Comparison of ENCODE assay signal across 19 cellular contexts in the genomic region with DNA sequence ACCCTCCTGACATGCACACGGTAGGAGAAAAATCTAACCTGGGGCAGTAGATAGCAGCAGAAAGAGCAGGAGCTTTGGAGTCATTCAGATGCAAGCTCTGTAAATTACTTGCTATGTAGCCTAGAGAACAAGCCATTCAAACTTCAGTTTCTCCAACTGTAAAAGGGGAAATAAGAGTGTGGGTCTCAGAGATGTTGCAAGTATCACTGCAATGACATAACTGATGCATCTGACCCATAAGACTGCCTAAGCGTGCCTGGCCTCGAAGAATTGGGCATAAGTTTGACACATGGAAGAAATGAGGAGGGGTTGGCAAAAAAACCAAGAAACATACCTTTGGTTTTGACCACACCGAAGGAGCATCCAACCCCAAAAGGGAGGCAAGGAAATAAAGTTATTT. TPM values are rescaled to one million over a fixed set of nuclear protein-coding genes. Genes with fewer than 3 reads are reported as not detected.
DNase-seq lines count a peak whose midpoint lies in the region; ATAC-seq and TF ChIP-seq lines count a peak whose summit lies in the region.
"Had no signal": no experiment of that assay in that cellular context is flagged by ENCODE, and none has a peak within 500 bp of the region (broad histone marks: within the 10 kb centered on the region; RNA-seq: fewer than 3 reads in every experiment).

No MANE protein-coding gene starts in this region.

- intact Hi-C loops in natural killer cell (cut with micrococcal nuclease) (no loop called here), heart right ventricle (cut with DNase I) (no loop called here), dorsolateral prefrontal cortex (cut with DNase I) (loop anchor here in 1 of 2 donors (10.0 kb wide), 1 partner anchor 53 kb away; a partner anchor contains a TSS)
- intact Hi-C loops in activated T-helper 2 cell treated with anti-CD3 and anti-CD28 coated beads, Interferon-gamma antibody, Interleukin-2, Interleukin-4, amounts not matched to agents 10 μg/mL and 5 μg/mL and 100 μg/mL, durations not matched to agents 14 hours and 24 hours and 36 hours (cut with micrococcal nuclease): no loop called here
- intact Hi-C loops in activated CD4-positive, alpha-beta T cell treated with anti-CD3 and anti-CD28 coated beads for 36 hours (cut with DNase I, micrococcal nuclease): no loop called here

- peaks cover 0 to 83% (median 2%) of the 10 kb centered on the region in 9 donors for H3K36me3 ChIP-seq in heart right ventricle
- H3K36me3 ChIP-seq: prostate gland had no signal

- POLR2A ChIA-PET in activated CD4-positive, alpha-beta T cell treated with anti-CD3 and anti-CD28 coated beads for 36 hours (lab: Charles Lee): no interaction called here

- peaks cover 61 to 67% of the 10 kb centered on the region in 2 donors for H3K4me1 Mint-ChIP-seq in natural killer cell treated with Interleukin-12 subunit alpha and Interleukin-12 subunit beta and Interleukin-15 and Interleukin-18, amount 100 ng/mL, for 72 hours (ENCODE audit: low read depth in 2 of 2)
- peaks cover 40 to 47% of the 10 kb centered on the region in 2 donors for H3K4me1 Mint-ChIP-seq in natural killer cell
- peaks cover 64% of the 10 kb centered on the region for H3K4me1 Mint-ChIP-seq in activated T-helper 2 cell treated with anti-CD3 and anti-CD28 coated beads, Interferon-gamma antibody, Interleukin-2, Interleukin-4, amounts not matched to agents 10 μg/mL and 5 μg/mL and 100 μg/mL, durations not matched to agents 14 hours and 24 hours and 36 hours (ENCODE audit: low read depth)
- H3K4me1 Mint-ChIP-seq in activated CD4-positive, alpha-beta T cell treated with anti-CD3 and anti-CD28 coated beads for 36 hours: peaks cover 67% of the 10 kb centered on the region

- 86 to 93% methylated on average over 4 of the region's 4 CpGs for WGBS in heart right ventricle, 2 donors

- H3K27me3 ChIP-seq in heart right ventricle (no peaks in the 10 kb centered on the region), dorsolateral prefrontal cortex (no peaks in the 10 kb centered on the region)
- H3K27me3 ChIP-seq: BE2C, SJSA1 had no signal

- H3K4me1 ChIP-seq in heart right ventricle: peaks cover 3 to 74% (median 58%) of the 10 kb centered on the region in 9 donors
- H3K4me1 ChIP-seq: BE2C, prostate gland had no signal

- H3K27me3 Mint-ChIP-seq in natural killer cell treated with Interleukin-12 subunit alpha and Interleukin-12 subunit beta and Interleukin-15 and Interleukin-18, amount 100 ng/mL, for 72 hours: no peaks in the 10 kb centered on the region
- H3K27me3 Mint-ChIP-seq in natural killer cell (ENCODE audit: low read depth in 2 of 2): no peaks in the 10 kb centered on the region
- no peaks in the 10 kb centered on the region for H3K27me3 Mint-ChIP-seq in activated T-helper 2 cell treated with anti-CD3 and anti-CD28 coated beads, Interferon-gamma antibody, Interleukin-2, Interleukin-4, amounts not matched to agents 10 μg/mL and 5 μg/mL and 100 μg/mL, durations not matched to agents 14 hours and 24 hours and 36 hours (ENCODE audit: low read depth)
- no peaks in the 10 kb centered on the region for H3K27me3 Mint-ChIP-seq in activated CD4-positive, alpha-beta T cell treated with anti-CD3 and anti-CD28 coated beads for 36 hours
- H3K27me3 Mint-ChIP-seq: activated CD4-positive, alpha-beta T cell treated with anti-CD3 and anti-CD28 coated beads, Interleukin-2, amount 10 ng/mL, durations not matched to agents 24 days and 14 days had no signal

- peak overlapping the region; percentile 85 for H3K4me3 Mint-ChIP-seq in natural killer cell treated with Interleukin-12 subunit alpha and Interleukin-12 subunit beta and Interleukin-15 and Interleukin-18, amount 100 ng/mL, for 72 hours
- H3K4me3 Mint-ChIP-seq in natural killer cell: no peak overlapping the region
- H3K4me3 Mint-ChIP-seq in activated T-helper 2 cell treated with anti-CD3 and anti-CD28 coated beads, Interferon-gamma antibody, Interleukin-2, Interleukin-4, amounts not matched to agents 10 μg/mL and 5 μg/mL and 100 μg/mL, durations not matched to agents 14 hours and 24 hours and 36 hours (ENCODE audit: low read depth): no peak overlapping the region
- no peak overlapping the region for H3K4me3 Mint-ChIP-seq in activated CD4-positive, alpha-beta T cell treated with anti-CD3 and anti-CD28 coated beads for 36 hours

- no peak for DNase-seq in natural killer cell treated with Interleukin-12 subunit alpha and Interleukin-12 subunit beta and Interleukin-15 and Interleukin-18, amount 100 ng/mL, for 72 hours (ENCODE audit: low spot score)
- DNase-seq in natural killer cell (no peak), NOMO-1 treated with DMSO at 0.1 percent for 48 hours (lab: John Stamatoyannopoulos, UW; ENCODE audit: unreplicated experiment) (peak; percentile 79), heart right ventricle (no peak), NCI-H2107 treated with DMSO at 0.1 percent for 48 hours (lab: John Stamatoyannopoulos, UW; ENCODE audit: unreplicated experiment) (no peak), dorsolateral prefrontal cortex (no peak)
- no peak for DNase-seq in activated T-helper 2 cell treated with anti-CD3 and anti-CD28 coated beads, Interferon-gamma antibody, Interleukin-2, Interleukin-4, amounts not matched to agents 10 μg/mL and 5 μg/mL and 100 μg/mL, durations not matched to agents 14 hours and 24 hours and 36 hours (ENCODE audit: low spot score)
- no peak for DNase-seq in activated CD4-positive, alpha-beta T cell treated with anti-CD3 and anti-CD28 coated beads for 36 hours
- DNase-seq: activated CD4-positive, alpha-beta T cell treated with anti-CD3 and anti-CD28 coated beads, Interleukin-2, amount 10 ng/mL, durations not matched to agents 24 days and 14 days; activated T-cell treated with anti-CD3 and anti-CD28 coated beads, Interleukin-2, amount 50 U/mL, for 48 hours; BE2C; caudate nucleus; H7; NCI-H1105; stimulated activated CD8-positive, alpha-beta memory T cell treated with anti-CD3 and anti-CD28 coated beads, Interleukin-4, amount 100 ng/mL, for 48 hours; T-helper 2 cell had no signal

- CTCF ChIA-PET in activated CD4-positive, alpha-beta T cell treated with anti-CD3 and anti-CD28 coated beads for 36 hours (lab: Charles Lee): interaction anchor here (0.8 to 1.2 kb wide), 2 partner anchors 38 to 57 kb away, joined by 3 to 4 read pairs; no protein-coding TSS in a partner anchor

- H3K9me3 Mint-ChIP-seq in natural killer cell treated with Interleukin-12 subunit alpha and Interleukin-12 subunit beta and Interleukin-15 and Interleukin-18, amount 100 ng/mL, for 72 hours: no peaks in the 10 kb centered on the region
- no peaks in the 10 kb centered on the region for H3K9me3 Mint-ChIP-seq in natural killer cell
- H3K9me3 Mint-ChIP-seq in activated T-helper 2 cell treated with anti-CD3 and anti-CD28 coated beads, Interferon-gamma antibody, Interleukin-2, Interleukin-4, amounts not matched to agents 10 μg/mL and 5 μg/mL and 100 μg/mL, durations not matched to agents 14 hours and 24 hours and 36 hours: no peaks in the 10 kb centered on the region
- no peaks in the 10 kb centered on the region for H3K9me3 Mint-ChIP-seq in activated CD4-positive, alpha-beta T cell treated with anti-CD3 and anti-CD28 coated beads for 36 hours (ENCODE audit: low read depth)
- H3K9me3 Mint-ChIP-seq: activated CD4-positive, alpha-beta T cell treated with anti-CD3 and anti-CD28 coated beads, Interleukin-2, amount 10 ng/mL, durations not matched to agents 24 days and 14 days; activated naive CD4-positive, alpha-beta T cell treated with anti-CD3 and anti-CD28 coated beads, Interleukin-2, amount 50 U/mL, for 72 hours had no signal

- H3K27ac Mint-ChIP-seq in natural killer cell treated with Interleukin-12 subunit alpha and Interleukin-12 subunit beta and Interleukin-15 and Interleukin-18, amount 100 ng/mL, for 72 hours: peak overlapping the region; percentile 44 to 74
- H3K27ac Mint-ChIP-seq in natural killer cell: no peak overlapping the region
- peak overlapping the region; percentile 43 for H3K27ac Mint-ChIP-seq in activated T-helper 2 cell treated with anti-CD3 and anti-CD28 coated beads, Interferon-gamma antibody, Interleukin-2, Interleukin-4, amounts not matched to agents 10 μg/mL and 5 μg/mL and 100 μg/mL, durations not matched to agents 14 hours and 24 hours and 36 hours
- H3K27ac Mint-ChIP-seq in activated CD4-positive, alpha-beta T cell treated with anti-CD3 and anti-CD28 coated beads for 36 hours: no peak overlapping the region
- H3K27ac Mint-ChIP-seq: activated CD4-positive, alpha-beta T cell treated with anti-CD3 and anti-CD28 coated beads, Interleukin-2, amount 10 ng/mL, durations not matched to agents 24 days and 14 days had no signal

- ATAC-seq in natural killer cell treated with Interleukin-12 subunit alpha and Interleukin-12 subunit beta and Interleukin-15 and Interleukin-18, amount 100 ng/mL, for 72 hours: no peak
- ATAC-seq in natural killer cell (no peak), heart right ventricle (no peak)
- no peak for ATAC-seq in activated CD4-positive, alpha-beta T cell treated with anti-CD3 and anti-CD28 coated beads for 36 hours
- ATAC-seq: activated naive CD4-positive, alpha-beta T cell treated with anti-CD3 and anti-CD28 coated beads, Interleukin-2, amount 50 U/mL, for 72 hours had no signal

- H3K27ac ChIP-seq in heart right ventricle (no peak overlapping the region), dorsolateral prefrontal cortex (no peak overlapping the region)
- H3K27ac ChIP-seq: prostate gland, SJSA1 had no signal

- H3K9me3 ChIP-seq in heart right ventricle: no peaks in the 10 kb centered on the region
- H3K9me3 ChIP-seq: BE2C, prostate gland, SJSA1 had no signal

- TF ChIP-seq CTCF in natural killer cell (IDR thresholded peaks at IDR 0.05) (no peak), heart right ventricle (IDR thresholded peaks at IDR 0.05) (no peak), dorsolateral prefrontal cortex (IDR thresholded peaks at IDR 0.05 in 54 of 56, conservative IDR thresholded peaks at IDR 0.05 in 2 of 56; ENCODE audit: low read depth in 1 of 56, partially characterized antibody in 56 of 56) (no peak)

- H3K4me3 ChIP-seq in heart right ventricle (no peak overlapping the region), dorsolateral prefrontal cortex (no peak overlapping the region)
- H3K4me3 ChIP-seq: prostate gland, SJSA1 had no signal

- peaks cover 45% of the 10 kb centered on the region for H3K36me3 Mint-ChIP-seq in natural killer cell treated with Interleukin-12 subunit alpha and Interleukin-12 subunit beta and Interleukin-15 and Interleukin-18, amount 100 ng/mL, for 72 hours
- H3K36me3 Mint-ChIP-seq in natural killer cell: no peaks in the 10 kb centered on the region
- peaks cover 78% of the 10 kb centered on the region for H3K36me3 Mint-ChIP-seq in activated T-helper 2 cell treated with anti-CD3 and anti-CD28 coated beads, Interferon-gamma antibody, Interleukin-2, Interleukin-4, amounts not matched to agents 10 μg/mL and 5 μg/mL and 100 μg/mL, durations not matched to agents 14 hours and 24 hours and 36 hours (ENCODE audit: low read depth)
- peaks cover 73% of the 10 kb centered on the region for H3K36me3 Mint-ChIP-seq in activated CD4-positive, alpha-beta T cell treated with anti-CD3 and anti-CD28 coated beads for 36 hours (ENCODE audit: low read depth)

RNA-seq across cellular contexts. Expression of a gene that starts 5.2 kb away (rescaled TPM):
- total RNA-seq in natural killer cell treated with Interleukin-12 subunit alpha and Interleukin-12 subunit beta and Interleukin-15 and Interleukin-18, amount 100 ng/mL, for 72 hours: 100 to 1,000 TPM; 379 to 475 TPM
- total RNA-seq in natural killer cell (10 to 100 TPM; 64.8 to 94.0 (median 67.1) TPM), heart right ventricle (100 to 1,000 TPM in 9 of 10 donors, 10 to 100 TPM in 1; 93.3 to 154 (median 111) TPM), dorsolateral prefrontal cortex (100 to 1,000 TPM in 6 of 120 experiments, 10 to 100 TPM in 114; 59.4 to 114 (median 81.1) TPM)
- total RNA-seq in activated T-helper 2 cell treated with anti-CD3 and anti-CD28 coated beads, Interferon-gamma antibody, Interleukin-2, Interleukin-4, amounts not matched to agents 10 μg/mL and 5 μg/mL and 100 μg/mL, durations not matched to agents 14 hours and 24 hours and 36 hours: 349 TPM in 2 replicates
- 100 to 1,000 TPM; 386 to 464 TPM for total RNA-seq in activated CD4-positive, alpha-beta T cell treated with anti-CD3 and anti-CD28 coated beads for 36 hours
- polyA plus RNA-seq in heart right ventricle: 100 to 1,000 TPM; 175 to 305 TPM

RNA-seq across cellular contexts. Expression of a gene that starts 49.4 kb away (rescaled TPM):
- total RNA-seq in natural killer cell treated with Interleukin-12 subunit alpha and Interleukin-12 subunit beta and Interleukin-15 and Interleukin-18, amount 100 ng/mL, for 72 hours: 1 to 10 TPM; 2.4 to 4.4 TPM
- total RNA-seq in natural killer cell (1 to 10 TPM; 1.9 to 5.1 (median 4.1) TPM), heart right ventricle (1 to 10 TPM; 1.5 to 6.9 (median 3.1) TPM), dorsolateral prefrontal cortex (10 to 100 TPM; 22.5 to 68.9 (median 42.9) TPM)
- total RNA-seq in activated T-helper 2 cell treated with anti-CD3 and anti-CD28 coated beads, Interferon-gamma antibody, Interleukin-2, Interleukin-4, amounts not matched to agents 10 μg/mL and 5 μg/mL and 100 μg/mL, durations not matched to agents 14 hours and 24 hours and 36 hours: 2.4 and 2.9 TPM in 2 replicates
- total RNA-seq in activated CD4-positive, alpha-beta T cell treated with anti-CD3 and anti-CD28 coated beads for 36 hours: 1 to 10 TPM in 1 of 2 experiments, under 1 TPM in 1; 0.98 to 2.1 TPM
- polyA plus RNA-seq in heart right ventricle: 1 to 10 TPM; 1.1 to 1.2 TPM

Comparison
In these comparisons a context has a peak if more than half of its experiments do, and no peak if none do; other contexts are left out.
1. H3K27ac Mint-ChIP-seq: peak in natural killer cell treated with Interleukin-12 subunit alpha and Interleukin-12 subunit beta and Interleukin-15 and Interleukin-18, amount 100 ng/mL, for 72 hours (2 of 2) and activated T-helper 2 cell treated with anti-CD3 and anti-CD28 coated beads, Interferon-gamma antibody, Interleukin-2, Interleukin-4, amounts not matched to agents 10 μg/mL and 5 μg/mL and 100 μg/mL, durations not matched to agents 14 hours and 24 hours and 36 hours (single experiment); none in natural killer cell (0 of 2) and activated CD4-positive, alpha-beta T cell treated with anti-CD3 and anti-CD28 coated beads for 36 hours (single experiment).